Comparison of ENCODE assay signal across 17 cellular contexts in the genomic region with DNA sequence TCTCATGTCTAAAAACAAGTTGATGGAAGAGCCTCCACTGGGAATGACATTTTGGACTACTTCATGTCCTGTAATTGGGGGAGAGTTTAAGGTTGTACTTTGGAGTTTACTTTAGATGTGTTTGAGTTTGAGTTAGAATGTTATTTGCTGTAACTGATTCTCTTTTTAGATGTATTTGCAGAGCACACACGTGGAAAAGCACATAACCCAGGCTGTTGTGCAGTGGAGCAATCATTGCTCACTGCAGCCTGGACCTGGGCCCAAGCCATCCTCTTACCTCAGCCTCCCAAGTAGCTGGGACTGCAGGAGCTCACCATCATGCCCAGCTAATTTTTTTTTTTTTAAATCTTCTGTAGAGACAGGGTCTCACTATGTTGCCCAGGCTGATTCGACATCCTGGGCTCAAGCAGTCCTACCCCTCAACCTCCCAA. TPM values are rescaled to one million over a fixed set of nuclear protein-coding genes. Genes with fewer than 3 reads are reported as not detected.
DNase-seq lines count a peak whose midpoint lies in the region; ATAC-seq, FAIRE-seq and TF ChIP-seq lines count a peak whose summit lies in the region.
"Had no signal": no experiment of that assay in that cellular context is flagged by ENCODE, and none has a peak within 500 bp of the region (broad histone marks: within the 10 kb centered on the region; RNA-seq: fewer than 3 reads in every experiment).

No MANE protein-coding gene starts in this region.

- TF ChIP-seq EP300 in A549 (IDR thresholded peaks at IDR 0.05) = no peak

- TF ChIP-seq RAD21 in A549 (conservative IDR thresholded peaks at IDR 0.05 in 1 of 2, IDR thresholded peaks at IDR 0.05 in 1 of 2) = no peak

- POLR2A ChIA-PET in A549 (lab: Yijun Ruan, JAX) = interaction anchor here (1.1 kb wide), 1 partner anchor 30 kb away, joined by 3 read pairs; no protein-coding TSS in a partner anchor

- TF ChIP-seq CTCF in A549 (IDR thresholded peaks at IDR 0.05) (no peak), mucosa of descending colon (IDR thresholded peaks at IDR 0.05) (no peak)

- ATAC-seq in A549 (peak; percentile 62 to 81; a peak in 4 of 6 replicates), esophagus mucosa (peak; percentile 48), mucosa of descending colon (peak; percentile 89), HG03139 (IDR thresholded peaks at IDR 0.05; ENCODE audit: unreplicated experiment) (no peak)

- no peak for TF ChIP-seq POLR2A in A549 (IDR thresholded peaks at IDR 0.05; ENCODE audit: low read length)

- FAIRE-seq in A549 (lab: Jason Lieb, UNC) = no peak
- FAIRE-seq: GM18507, keratinocyte had no signal

- CTCF ChIA-PET in A549 (lab: Yijun Ruan, JAX) = interaction anchor here (1.2 to 2.8 kb wide), 6 partner anchors 15 to 134 kb away, joined by 3 to 9 read pairs (median 4); partner anchors contain the start of gene TRAPPC3

- H3K9me3 ChIP-seq in A549 (no peaks in the 10 kb centered on the region), mucosa of descending colon (no peaks in the 10 kb centered on the region), HAP-1 (no peaks in the 10 kb centered on the region)
- H3K9me3 ChIP-seq: SJCRH30 had no signal

- WGBS in A549 (ENCODE audit: missing lambda C conversion rate) = 38% methylated on average over 2 of the region's 2 CpGs

- no peaks in the 10 kb centered on the region for H3K27me3 ChIP-seq in HAP-1 (ENCODE audit: low read depth)
- H3K27me3 ChIP-seq: SJCRH30 had no signal

- in situ Hi-C loops in HAP-1 (cut with MboI; ENCODE audit: low sequenced_read_pairs) = no loop called here

- peak overlapping the region; percentile 47 for H3K4me2 ChIP-seq in A549

- H3K36me3 ChIP-seq in mucosa of descending colon (ENCODE audit: low read depth) = no peaks in the 10 kb centered on the region
- peaks cover 44% of the 10 kb centered on the region for H3K36me3 ChIP-seq in HAP-1 (replicated peaks)

- peak overlapping the region in 1 of 2 experiments; percentile 56; a peak in 1 of 6 replicates for H3K27ac ChIP-seq in A549
- H3K27ac ChIP-seq: SJCRH30 had no signal

- intact Hi-C loops in mucosa of descending colon (cut with DNase I, micrococcal nuclease) = no loop called here

- H3K4me3 ChIP-seq in A549 = no peak overlapping the region
- H3K4me3 ChIP-seq in mucosa of descending colon = no peak overlapping the region
- H3K4me3 ChIP-seq in HAP-1 = no peak overlapping the region
- H3K4me3 ChIP-seq: SJCRH30 had no signal

- peak in 1 of 2 experiments; percentile 47 for DNase-seq in A549 (ENCODE audit: low read depth in 1 of 2, low spot score in 1 of 2)
- DNase-seq in HuH-7.5 (ENCODE audit: low spot score) = peak; percentile 23
- DNase-seq in mucosa of descending colon = peak in 1 of 3 donors; percentile 24
- DNase-seq in iPS-NIHi11 (ENCODE audit: low spot score) = no peak
- DNase-seq in anterior cingulate cortex (lab: John Stamatoyannopoulos, UW) = no peak
- DNase-seq in HAP-1 (ENCODE audit: low spot score in 2 of 2) = no peak
- DNase-seq: activated naive CD8-positive, alpha-beta T cell treated with anti-CD3 and anti-CD28 coated beads, Interleukin-2, amount 10 ng/mL, durations not matched to agents 7 days and 5 days; cerebellar nuclear complex; DMS 273 treated with DMSO at 0.1 percent for 48 hours; NCI-H1436; NCI-H2227 treated with DMSO at 0.1 percent for 48 hours; SJCRH30; stimulated activated naive CD4-positive, alpha-beta T cell treated with Interleukin-2 at 50 U/mL for 16 hours had no signal

- peaks cover 30% of the 10 kb centered on the region for H3K4me1 ChIP-seq in A549
- peaks cover 12% of the 10 kb centered on the region for H3K4me1 ChIP-seq in mucosa of descending colon (ENCODE audit: low read depth)
- H3K4me1 ChIP-seq in HAP-1 = no peaks in the 10 kb centered on the region

TF ChIP-seq in A549, 52 proteins besides CTCF, POLR2A, EP300 and RAD21 (continues in another document):
- TF ChIP-seq, protein P1, sequence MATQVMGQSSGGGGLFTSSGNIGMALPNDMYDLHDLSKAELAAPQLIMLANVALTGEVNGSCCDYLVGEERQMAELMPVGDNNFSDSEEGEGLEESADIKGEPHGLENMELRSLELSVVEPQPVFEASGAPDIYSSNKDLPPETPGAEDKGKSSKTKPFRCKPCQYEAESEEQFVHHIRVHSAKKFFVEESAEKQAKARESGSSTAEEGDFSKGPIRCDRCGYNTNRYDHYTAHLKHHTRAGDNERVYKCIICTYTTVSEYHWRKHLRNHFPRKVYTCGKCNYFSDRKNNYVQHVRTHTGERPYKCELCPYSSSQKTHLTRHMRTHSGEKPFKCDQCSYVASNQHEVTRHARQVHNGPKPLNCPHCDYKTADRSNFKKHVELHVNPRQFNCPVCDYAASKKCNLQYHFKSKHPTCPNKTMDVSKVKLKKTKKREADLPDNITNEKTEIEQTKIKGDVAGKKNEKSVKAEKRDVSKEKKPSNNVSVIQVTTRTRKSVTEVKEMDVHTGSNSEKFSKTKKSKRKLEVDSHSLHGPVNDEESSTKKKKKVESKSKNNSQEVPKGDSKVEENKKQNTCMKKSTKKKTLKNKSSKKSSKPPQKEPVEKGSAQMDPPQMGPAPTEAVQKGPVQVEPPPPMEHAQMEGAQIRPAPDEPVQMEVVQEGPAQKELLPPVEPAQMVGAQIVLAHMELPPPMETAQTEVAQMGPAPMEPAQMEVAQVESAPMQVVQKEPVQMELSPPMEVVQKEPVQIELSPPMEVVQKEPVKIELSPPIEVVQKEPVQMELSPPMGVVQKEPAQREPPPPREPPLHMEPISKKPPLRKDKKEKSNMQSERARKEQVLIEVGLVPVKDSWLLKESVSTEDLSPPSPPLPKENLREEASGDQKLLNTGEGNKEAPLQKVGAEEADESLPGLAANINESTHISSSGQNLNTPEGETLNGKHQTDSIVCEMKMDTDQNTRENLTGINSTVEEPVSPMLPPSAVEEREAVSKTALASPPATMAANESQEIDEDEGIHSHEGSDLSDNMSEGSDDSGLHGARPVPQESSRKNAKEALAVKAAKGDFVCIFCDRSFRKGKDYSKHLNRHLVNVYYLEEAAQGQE (IDR thresholded peaks at IDR 0.05) = no peak
- no peak for TF ChIP-seq ZSCAN20 (CRISPR knock-in tag; IDR thresholded peaks at IDR 0.05)
- TF ChIP-seq FOXS1 (CRISPR knock-in tag; IDR thresholded peaks at IDR 0.05) = no peak
- TF ChIP-seq CBX2 (IDR thresholded peaks at IDR 0.05; ENCODE audit: borderline replicate concordance, low read depth) = no peak
- no peak for TF ChIP-seq HDAC2 (IDR thresholded peaks at IDR 0.05)
- no peak for TF ChIP-seq RARB (CRISPR knock-in tag; IDR thresholded peaks at IDR 0.05)
- no peak for TF ChIP-seq RFX5 (IDR thresholded peaks at IDR 0.05)
- no peak for TF ChIP-seq SREBF2 (IDR thresholded peaks at IDR 0.05)
- TF ChIP-seq HOXB5 (CRISPR knock-in tag; IDR thresholded peaks at IDR 0.05) = no peak
- TF ChIP-seq FOSL2 (IDR thresholded peaks at IDR 0.05) = no peak
- TF ChIP-seq FOSL2 (CRISPR knock-in tag; IDR thresholded peaks at IDR 0.05) = no peak
- no peak for TF ChIP-seq EHF (CRISPR knock-in tag; IDR thresholded peaks at IDR 0.05)
- TF ChIP-seq HEYL (CRISPR knock-in tag; IDR thresholded peaks at IDR 0.05) = no peak
- no peak for TF ChIP-seq ESRRA (IDR thresholded peaks at IDR 0.05; ENCODE audit: borderline replicate concordance, low read length)
- TF ChIP-seq, protein P2, sequence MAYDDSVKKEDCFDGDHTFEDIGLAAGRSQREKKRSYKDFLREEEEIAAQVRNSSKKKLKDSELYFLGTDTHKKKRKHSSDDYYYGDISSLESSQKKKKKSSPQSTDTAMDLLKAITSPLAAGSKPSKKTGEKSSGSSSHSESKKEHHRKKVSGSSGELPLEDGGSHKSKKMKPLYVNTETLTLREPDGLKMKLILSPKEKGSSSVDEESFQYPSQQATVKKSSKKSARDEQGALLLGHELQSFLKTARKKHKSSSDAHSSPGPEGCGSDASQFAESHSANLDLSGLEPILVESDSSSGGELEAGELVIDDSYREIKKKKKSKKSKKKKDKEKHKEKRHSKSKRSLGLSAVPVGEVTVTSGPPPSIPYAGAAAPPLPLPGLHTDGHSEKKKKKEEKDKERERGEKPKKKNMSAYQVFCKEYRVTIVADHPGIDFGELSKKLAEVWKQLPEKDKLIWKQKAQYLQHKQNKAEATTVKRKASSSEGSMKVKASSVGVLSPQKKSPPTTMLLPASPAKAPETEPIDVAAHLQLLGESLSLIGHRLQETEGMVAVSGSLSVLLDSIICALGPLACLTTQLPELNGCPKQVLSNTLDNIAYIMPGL (CRISPR knock-in tag; IDR thresholded peaks at IDR 0.05; ENCODE audit: borderline replicate concordance) = no peak

RNA-seq across cellular contexts. Expression of gene SH3D21, which starts 36.7 kb away (rescaled TPM):
- polyA plus RNA-seq in A549 (2011; rRNA removed) (0.41 and 0.53 TPM in 2 replicates), A549 (2017; fragmentation: RNase III; extraction: RNeasy Plus Mini Kit Qiagen cat#74134 plus additional on column Dnase treatment) (1.1 to 1.6 TPM (median 1.4 TPM) in 3 replicates)
- 0.42 and 0.45 TPM in 2 replicates for polyA plus RNA-seq in A549 (2012; cell fraction: cytosol; rRNA removed)
- 3.7 and 4.1 TPM in 2 replicates for polyA plus RNA-seq in A549 (2012; cell fraction: nucleus; rRNA removed)
- 0.34 and 0.45 TPM in 2 replicates for polyA minus RNA-seq in A549 (2011; rRNA and poly(A)+ RNA removed)
- total RNA-seq in esophagus mucosa (9.2 TPM), mucosa of descending colon (10 to 100 TPM; 12.3 to 18.0 (median 14.2) TPM)

RNA-seq across cellular contexts. Expression of gene THRAP3, which starts 45.2 kb away (rescaled TPM):
- polyA plus RNA-seq in A549 (2011; rRNA removed) (60.7 and 66.5 TPM in 2 replicates), A549 (2017; fragmentation: RNase III; extraction: RNeasy Plus Mini Kit Qiagen cat#74134 plus additional on column Dnase treatment) (57.9 to 61.7 TPM (median 60.0 TPM) in 3 replicates)
- 17.4 and 21.9 TPM in 2 replicates for polyA plus RNA-seq in A549 (2012; cell fraction: cytosol; rRNA removed)
- 21.1 and 26.4 TPM in 2 replicates for polyA plus RNA-seq in A549 (2012; cell fraction: nucleus; rRNA removed)
- 45.3 and 66.3 TPM in 2 replicates for polyA minus RNA-seq in A549 (2011; rRNA and poly(A)+ RNA removed)
- total RNA-seq in esophagus mucosa (72.0 TPM), mucosa of descending colon (100 to 1,000 TPM in 1 of 3 donors, 10 to 100 TPM in 2; 83.0 to 103 (median 85.1) TPM)

RNA-seq across cellular contexts. Expression of gene EVA1B, which starts 54.0 kb away (rescaled TPM):
- 2.0 and 2.9 TPM in 2 replicates for polyA plus RNA-seq in A549 (2011; rRNA removed)
- 11.5 and 19.9 TPM in 2 replicates for polyA plus RNA-seq in A549 (2012; cell fraction: cytosol; rRNA removed)
- 8.9 and 13.1 TPM in 2 replicates for polyA plus RNA-seq in A549 (2012; cell fraction: nucleus; rRNA removed)
- 7.5 to 10.8 TPM (median 8.5 TPM) in 3 replicates for polyA plus RNA-seq in A549 (2017; fragmentation: RNase III; extraction: RNeasy Plus Mini Kit Qiagen cat#74134 plus additional on column Dnase treatment)
- 0.58 and 1.2 TPM in 2 replicates for polyA minus RNA-seq in A549 (2011; rRNA and poly(A)+ RNA removed)
- 3.7 TPM for total RNA-seq in esophagus mucosa
- total RNA-seq in mucosa of descending colon = 10 to 100 TPM in 1 of 3 donors, 1 to 10 TPM in 2; 1.5 to 17.6 (median 8.2) TPM
